24 cellular contexts compared by ENCODE assay signal in genomic region chr3:147424325-147424910, GRCh38. TPM values are rescaled to one million over a fixed set of nuclear protein-coding genes. Genes with fewer than 3 reads are reported as not detected.
DNase-seq lines count a peak whose midpoint lies in the region; ATAC-seq and TF ChIP-seq lines count a peak whose summit lies in the region.
"Had no signal": no experiment of that assay in that cellular context is flagged by ENCODE, and none has a peak within 500 bp of the region (broad histone marks: within the 10 kb centered on the region; RNA-seq: fewer than 3 reads in every experiment).

No MANE protein-coding gene starts in this region.

- peaks cover 19% of the 10 kb centered on the region for H3K4me1 Mint-ChIP-seq in chondrocyte (ENCODE audit: low read depth)
- H3K4me1 Mint-ChIP-seq in stimulated activated naive B cell treated with anti-CD40 and anti-IgM and Interleukin-4, amounts not matched to agents 10 μg/mL and 1 μg/mL and 100 μg/mL, for 72 hours: peaks cover 4 to 6% of the 10 kb centered on the region in 2 donors
- H3K4me1 Mint-ChIP-seq: activated CD4-positive, alpha-beta memory T cell treated with anti-CD3 and anti-CD28 coated beads, Interleukin-2, amount 10 ng/mL, durations not matched to agents 7 days and 5 days had no signal

- intact Hi-C loops in tibial artery (cut with DNase I; ENCODE audit: low total_unique reads): no loop called here

- H3K36me3 ChIP-seq in HUES6 (ENCODE audit: control insufficient read depth, insufficient read depth, low read length): no peaks in the 10 kb centered on the region
- no peaks in the 10 kb centered on the region for H3K36me3 ChIP-seq in tibial artery
- H3K36me3 ChIP-seq: left ventricle myocardium inferior, ovary, sigmoid colon, upper lobe of right lung, WERI-Rb-1 had no signal

- ATAC-seq in stimulated activated naive B cell treated with anti-CD40 and anti-IgM and Interleukin-4, amounts not matched to agents 10 μg/mL and 1 μg/mL and 100 μg/mL, for 72 hours (replicated peaks): no peak
- ATAC-seq in HG03439 (IDR thresholded peaks at IDR 0.05; ENCODE audit: unreplicated experiment): no peak
- ATAC-seq in HG02885 (IDR thresholded peaks at IDR 0.05; ENCODE audit: poor library complexity, unreplicated experiment): no peak
- ATAC-seq: HCT116; stimulated activated naive CD8-positive, alpha-beta T cell treated with anti-CD3 and anti-CD28 coated beads, Interleukin-15, Interleukin-2, amounts not matched to agents 100 U/mL and 50 U/mL, for 24 hours; upper lobe of right lung had no signal

- H3K9me3 Mint-ChIP-seq in chondrocyte (ENCODE audit: low read depth): no peaks in the 10 kb centered on the region
- peaks cover 4% of the 10 kb centered on the region in 2 donors for H3K9me3 Mint-ChIP-seq in stimulated activated naive B cell treated with anti-CD40 and anti-IgM and Interleukin-4, amounts not matched to agents 10 μg/mL and 1 μg/mL and 100 μg/mL, for 72 hours
- H3K9me3 Mint-ChIP-seq: activated CD4-positive, alpha-beta memory T cell treated with anti-CD3 and anti-CD28 coated beads, Interleukin-2, amount 10 ng/mL, durations not matched to agents 7 days and 5 days had no signal

- H3K9me3 ChIP-seq in HUES6 (ENCODE audit: control insufficient read depth, insufficient read depth, low read depth, low read length) (no peaks in the 10 kb centered on the region), iPS-18c (ENCODE audit: control insufficient read depth, insufficient read depth, low read length) (peaks cover 2% of the 10 kb centered on the region), tibial artery (no peaks in the 10 kb centered on the region)
- H3K9me3 ChIP-seq: left ventricle myocardium inferior, ovary, sigmoid colon, upper lobe of right lung had no signal

- H3K4me1 ChIP-seq in HUES6 (ENCODE audit: control insufficient read depth, insufficient read depth, low read length): peaks cover 42% of the 10 kb centered on the region
- peaks cover 0 to 19% (median 7%) of the 10 kb centered on the region in 4 donors for H3K4me1 ChIP-seq in tibial artery
- H3K4me1 ChIP-seq: upper lobe of right lung had no signal

- H3K9ac ChIP-seq in HUES6 (ENCODE audit: low read length): no peak overlapping the region

- peak overlapping the region; percentile 27 for H3K27ac Mint-ChIP-seq in chondrocyte (ENCODE audit: unreplicated experiment)
- H3K27ac Mint-ChIP-seq in stimulated activated naive B cell treated with anti-CD40 and anti-IgM and Interleukin-4, amounts not matched to agents 10 μg/mL and 1 μg/mL and 100 μg/mL, for 72 hours: peak overlapping the region; percentile 56
- H3K27ac Mint-ChIP-seq: activated CD4-positive, alpha-beta memory T cell treated with anti-CD3 and anti-CD28 coated beads, Interleukin-2, amount 10 ng/mL, durations not matched to agents 7 days and 5 days had no signal

- peaks cover 49% of the 10 kb centered on the region for H3K27me3 Mint-ChIP-seq in chondrocyte (ENCODE audit: low read depth)
- peaks cover 43 to 57% of the 10 kb centered on the region in 2 donors for H3K27me3 Mint-ChIP-seq in stimulated activated naive B cell treated with anti-CD40 and anti-IgM and Interleukin-4, amounts not matched to agents 10 μg/mL and 1 μg/mL and 100 μg/mL, for 72 hours

- peak overlapping the region; percentile 40 for H3K4me3 ChIP-seq in HUES6 (ENCODE audit: low read depth, low read length)
- peak overlapping the region; percentile 26 for H3K4me3 ChIP-seq in iPS-18c (ENCODE audit: insufficient read depth, low read depth, low read length)
- no peak overlapping the region for H3K4me3 ChIP-seq in tibial artery
- H3K4me3 ChIP-seq: left ventricle myocardium inferior, ovary, sigmoid colon, upper lobe of right lung had no signal

- TF ChIP-seq CTCF in chondrocyte (IDR thresholded peaks at IDR 0.05) (no peak), tibial artery (IDR thresholded peaks at IDR 0.05) (no peak)

- no peak overlapping the region for H3K27ac ChIP-seq in HUES6 (ENCODE audit: low read depth, low read length)
- H3K27ac ChIP-seq in tibial artery: no peak overlapping the region
- H3K27ac ChIP-seq: left ventricle myocardium inferior, ovary, sigmoid colon, upper lobe of right lung, WERI-Rb-1 had no signal

- H3K27me3 ChIP-seq in HUES6 (ENCODE audit: control insufficient read depth, insufficient read depth, low read length): peaks cover 95% of the 10 kb centered on the region
- H3K27me3 ChIP-seq in tibial artery: peaks cover 0 to 65% of the 10 kb centered on the region in 2 donors
- H3K27me3 ChIP-seq: ovary had no signal

- no peak overlapping the region for H3K4me3 Mint-ChIP-seq in chondrocyte (ENCODE audit: unreplicated experiment)
- no peak overlapping the region for H3K4me3 Mint-ChIP-seq in stimulated activated naive B cell treated with anti-CD40 and anti-IgM and Interleukin-4, amounts not matched to agents 10 μg/mL and 1 μg/mL and 100 μg/mL, for 72 hours
- H3K4me3 Mint-ChIP-seq: activated CD4-positive, alpha-beta memory T cell treated with anti-CD3 and anti-CD28 coated beads, Interleukin-2, amount 10 ng/mL, durations not matched to agents 7 days and 5 days had no signal

- DNase-seq in chondrocyte (ENCODE audit: low spot score): peak; percentile 68
- no peak for DNase-seq in stimulated activated naive B cell treated with anti-CD40 and anti-IgM and Interleukin-4, amounts not matched to agents 10 μg/mL and 1 μg/mL and 100 μg/mL, for 72 hours
- no peak for DNase-seq in tibial artery
- DNase-seq: activated CD4-positive, alpha-beta memory T cell treated with anti-CD3 and anti-CD28 coated beads, Interleukin-2, amount 10 ng/mL, durations not matched to agents 7 days and 5 days; activated T-cell treated with anti-CD3 and anti-CD28 coated beads, Interleukin-2, amount 50 U/mL, for 48 hours; COR-L47; hypothalamus; KG1; left ventricle myocardium inferior; NCI-H1048; NCI-H524 treated with DMSO at 0.1 percent for 48 hours; ovary; SHP77; sigmoid colon; stimulated activated naive CD8-positive, alpha-beta T cell treated with anti-CD3 and anti-CD28 coated beads, Interleukin-15, Interleukin-2, amounts not matched to agents 100 U/mL and 50 U/mL, for 24 hours; upper lobe of right lung; WERI-Rb-1 had no signal

- H3K36me3 Mint-ChIP-seq in chondrocyte (ENCODE audit: low read depth): peaks cover 2% of the 10 kb centered on the region
- peaks cover 2 to 3% of the 10 kb centered on the region in 2 donors for H3K36me3 Mint-ChIP-seq in stimulated activated naive B cell treated with anti-CD40 and anti-IgM and Interleukin-4, amounts not matched to agents 10 μg/mL and 1 μg/mL and 100 μg/mL, for 72 hours

RNA-seq across cellular contexts. Expression of gene ZIC1, which starts 15.3 kb away (rescaled TPM):
- 8.8 to 57.3 TPM (median 12.8 TPM) in 3 replicates for total RNA-seq in chondrocyte
- total RNA-seq: activated CD4-positive, alpha-beta memory T cell treated with anti-CD3 and anti-CD28 coated beads, Interleukin-2, amount 10 ng/mL, durations not matched to agents 7 days and 5 days; fibroblast of villous mesenchyme; left ventricle myocardium inferior; sigmoid colon; T-helper 1 cell treated with Interleukin-12 subunit alpha and Interleukin-12 subunit beta and Interleukin-4 antibody, amounts not matched to agents 30 ng/mL and 1 ng/mL, for 36 hours; upper lobe of right lung had no signal

RNA-seq across cellular contexts. Expression of gene ZIC4, which starts 18.1 kb away (rescaled TPM):
- total RNA-seq in chondrocyte: 1.7 to 10.2 TPM (median 1.7 TPM) in 3 replicates
- total RNA-seq: activated CD4-positive, alpha-beta memory T cell treated with anti-CD3 and anti-CD28 coated beads, Interleukin-2, amount 10 ng/mL, durations not matched to agents 7 days and 5 days; fibroblast of villous mesenchyme; left ventricle myocardium inferior; ovary; sigmoid colon; T-helper 1 cell treated with Interleukin-12 subunit alpha and Interleukin-12 subunit beta and Interleukin-4 antibody, amounts not matched to agents 30 ng/mL and 1 ng/mL, for 36 hours; upper lobe of right lung had no signal

Comparison
In these comparisons a context has a peak if more than half of its experiments do, and no peak if none do; other contexts are left out.
1. H3K4me3 ChIP-seq: peak in HUES6 (single experiment) and iPS-18c (single experiment); none in tibial artery (0 of 2).